25 cellular contexts compared by ENCODE assay signal in genomic region chr17:21302711-21303425, GRCh38. TPM values are rescaled to one million over a fixed set of nuclear protein-coding genes. Genes with fewer than 3 reads are reported as not detected.
DNase-seq lines count a peak whose midpoint lies in the region; ATAC-seq, FAIRE-seq and TF ChIP-seq lines count a peak whose summit lies in the region.
"Had no signal": no experiment of that assay in that cellular context is flagged by ENCODE, and none has a peak within 500 bp of the region (broad histone marks: within the 10 kb centered on the region; RNA-seq: fewer than 3 reads in every experiment).

No MANE protein-coding gene starts in this region.

- no peak for TF ChIP-seq RAD21 in HCT116 (IDR thresholded peaks at IDR 0.05; ENCODE audit: low read depth)

- H3K4me1 ChIP-seq in HCT116 (ENCODE audit: control insufficient read depth in 1 of 2, insufficient read depth in 2 of 2, low read length in 2 of 2) = no peaks in the 10 kb centered on the region
- no peaks in the 10 kb centered on the region for H3K4me1 ChIP-seq in pancreas
- H3K4me1 ChIP-seq: body of pancreas, Caco-2, testis had no signal

- peak overlapping the region in 1 of 7 donors; percentile 3 for H3K27ac Mint-ChIP-seq in CD14-positive monocyte
- no peak overlapping the region for H3K27ac Mint-ChIP-seq in endothelial cell (ENCODE audit: unreplicated experiment)
- H3K27ac Mint-ChIP-seq: GM23338, T-cell had no signal

- peaks cover 0 to 3% of the 10 kb centered on the region in 2 experiments; a peak in 1 of 4 replicates for H3K9me3 ChIP-seq in HCT116 (ENCODE audit: control insufficient read depth in 1 of 2, insufficient read depth in 1 of 2, low read depth in 1 of 2, low read length in 2 of 2)
- H3K9me3 ChIP-seq in pancreas = no peaks in the 10 kb centered on the region
- H3K9me3 ChIP-seq: body of pancreas, Caco-2, testis had no signal

- POLR2A ChIA-PET in HCT116 (lab: Charles Lee) = no interaction called here

- ATAC-seq in HCT116 = no peak
- no peak for ATAC-seq in pancreas
- ATAC-seq: activated naive CD4-positive, alpha-beta T cell treated with anti-CD3 and anti-CD28 coated beads, Interleukin-2, amount 50 U/mL, for 72 hours; body of pancreas; GM23338; T-cell had no signal

- H3K79me2 ChIP-seq in HCT116 (ENCODE audit: insufficient read depth, low read length) = peaks cover 20% of the 10 kb centered on the region

- CTCF ChIA-PET in HCT116 (lab: Charles Lee) = no interaction called here

- no peak overlapping the region for H2AFZ ChIP-seq in HCT116 (ENCODE audit: low read depth, low read length, poor library complexity, severe bottlenecking)
- H2AFZ ChIP-seq: GM23338 had no signal

- H3K4me3 Mint-ChIP-seq in CD14-positive monocyte (no peak overlapping the region), endothelial cell (ENCODE audit: unreplicated experiment) (peak overlapping the region; percentile 68)
- H3K4me3 Mint-ChIP-seq: GM23338, naive B cell, T-cell had no signal

- H3K9ac ChIP-seq in HCT116 (ENCODE audit: low read length) = no peak overlapping the region

- no peak for TF ChIP-seq POLR2A in HCT116 (IDR thresholded peaks at IDR 0.05; ENCODE audit: borderline replicate concordance, extremely low read depth, insufficient read depth, insufficient read length)

- DNase-seq in CD14-positive monocyte (ENCODE audit: low spot score) (peak; percentile 50), HCT116 (ENCODE audit: low read depth, low spot score) (no peak), endothelial cell (ENCODE audit: low spot score) (no peak), pancreas (peak in 4 of 6 donors; percentile 20 to 86 (median 48)), frontal cortex (ENCODE audit: low spot score in 2 of 2) (no peak), NCI-H146 (lab: John Stamatoyannopoulos, UW) (no peak)
- no peak for DNase-seq in stimulated activated CD4-positive, alpha-beta T cell treated with anti-CD3 and anti-CD28 coated beads, Interleukin-2, amount 100 ng/mL, for 24 hours
- DNase-seq: activated CD4-positive, alpha-beta T cell treated with anti-CD3 and anti-CD28 coated beads, Interleukin-2, amount 50 U/mL, for 48 hours; AML-193; Caco-2; hippocampal formation; Kasumi-1; mammary epithelial cell; naive B cell; NCI-H1048; NCI-H2081 treated with DMSO at 0.1 percent for 48 hours; NCI-H524; T-cell; testis had no signal

- H3K4me2 ChIP-seq in HCT116 (ENCODE audit: low read length) = no peak overlapping the region
- H3K4me2 ChIP-seq: GM23338 had no signal

- intact Hi-C loops in CD14-positive monocyte (cut with micrococcal nuclease) = no loop called here
- intact Hi-C loops in HCT116 (cut with micrococcal nuclease) = no loop called here
- intact Hi-C loops in pancreas (cut with DNase I) = no loop called here

- H3K36me3 Mint-ChIP-seq in CD14-positive monocyte (peaks cover 75 to 95% of the 10 kb centered on the region in 2 donors), endothelial cell (ENCODE audit: low read depth, unreplicated experiment) (peaks cover 41% of the 10 kb centered on the region)

- H3K27ac ChIP-seq in HCT116 (ENCODE audit: low read depth, low read length) (no peak overlapping the region), pancreas (no peak overlapping the region)
- H3K27ac ChIP-seq: body of pancreas, coronary artery, testis had no signal

- RAD21 ChIA-PET in HCT116 (lab: Charles Lee; ENCODE audit: low non-redundant PET in 1 of 2, low total read pairs in 2 of 2, uncharacterized antibody in 2 of 2, unreplicated experiment in 2 of 2) = no interaction called here

- H3K4me3 ChIP-seq in HCT116 (replicated peaks in 1 of 2; ENCODE audit: low read depth in 1 of 2, low read length in 2 of 2) (no peak overlapping the region), pancreas (no peak overlapping the region)
- H3K4me3 ChIP-seq: body of pancreas, coronary artery, GM23338, testis had no signal

- H3K36me3 ChIP-seq in HCT116 (ENCODE audit: control insufficient read depth in 1 of 2, insufficient read depth in 2 of 2, low read length in 2 of 2) (peaks cover 15 to 46% of the 10 kb centered on the region in 2 experiments), pancreas (peaks cover 6 to 37% (median 31%) of the 10 kb centered on the region in 3 donors)

- H3K9me3 Mint-ChIP-seq in CD14-positive monocyte (peaks cover 0 to 18% (median 6%) of the 10 kb centered on the region in 7 donors), endothelial cell (ENCODE audit: unreplicated experiment) (peaks cover 5% of the 10 kb centered on the region)
- H3K9me3 Mint-ChIP-seq: activated naive CD4-positive, alpha-beta T cell treated with anti-CD3 and anti-CD28 coated beads, Interleukin-2, amount 50 U/mL, for 72 hours had no signal

- H3K27me3 Mint-ChIP-seq in CD14-positive monocyte (ENCODE audit: low read depth in 3 of 3) = peaks cover 0 to 3% (median 2%) of the 10 kb centered on the region in 3 donors
- peaks cover 31% of the 10 kb centered on the region for H3K27me3 Mint-ChIP-seq in endothelial cell (ENCODE audit: unreplicated experiment)
- H3K27me3 Mint-ChIP-seq: naive B cell, T-cell had no signal

- TF ChIP-seq CTCF in CD14-positive monocyte (IDR thresholded peaks at IDR 0.05) (no peak), HCT116 (IDR thresholded peaks at IDR 0.05 in 2 of 3, conservative IDR thresholded peaks at IDR 0.05 in 1 of 3; ENCODE audit: borderline replicate concordance in 1 of 3, insufficient read depth in 1 of 3, low read depth in 2 of 3, low read length in 2 of 3) (no peak), endothelial cell (IDR thresholded peaks at IDR 0.05; ENCODE audit: unreplicated experiment) (no peak), pancreas (IDR thresholded peaks at IDR 0.05) (no peak)

- FAIRE-seq in pancreas (lab: Jason Lieb, UNC) (no peak), frontal cortex (lab: Jason Lieb, UNC) (no peak)
- FAIRE-seq: endometrium, keratinocyte had no signal

- 62 to 67% methylated on average over 21 of the region's 21 CpGs for WGBS in pancreas, 2 donors

- H3K27me3 ChIP-seq in HCT116 (ENCODE audit: insufficient read depth, low read length) (no peaks in the 10 kb centered on the region), pancreas (no peaks in the 10 kb centered on the region)
- H3K27me3 ChIP-seq: body of pancreas, testis had no signal

- no peaks in the 10 kb centered on the region for H3K9me2 ChIP-seq in HCT116 (ENCODE audit: insufficient read depth)

- TSS peak; percentile 7 for BruUV-seq in HCT116 (replicated peaks; lab: Mats Ljungman, UMichigan)

- H3K4me1 Mint-ChIP-seq in CD14-positive monocyte = peaks cover 5% of the 10 kb centered on the region
- no peaks in the 10 kb centered on the region for H3K4me1 Mint-ChIP-seq in endothelial cell (ENCODE audit: unreplicated experiment)
- H3K4me1 Mint-ChIP-seq: T-cell had no signal

- no peaks in the 10 kb centered on the region for H4K20me1 ChIP-seq in HCT116 (ENCODE audit: insufficient read depth)

TF ChIP-seq in HCT116, 20 proteins besides CTCF, POLR2A, EP300 and RAD21:
- TF ChIP-seq EGR1 (IDR thresholded peaks at IDR 0.05; ENCODE audit: low read depth) (no peak), JUND (IDR thresholded peaks at IDR 0.05) (no peak), REST (IDR thresholded peaks at IDR 0.05; ENCODE audit: low read depth) (no peak), ELF1 (IDR thresholded peaks at IDR 0.05; ENCODE audit: borderline replicate concordance, low read depth) (no peak), MAX (IDR thresholded peaks at IDR 0.05) (no peak), YY1 (IDR thresholded peaks at IDR 0.05; ENCODE audit: extremely low read depth, insufficient replicate concordance, low read depth, low read length) (no peak), SRF (IDR thresholded peaks at IDR 0.05; ENCODE audit: low read depth) (no peak), SP1 (IDR thresholded peaks at IDR 0.05; ENCODE audit: low read depth) (no peak), EZH2phosphoT487 (IDR thresholded peaks at IDR 0.05; ENCODE audit: borderline replicate concordance) (no peak), TCF7L2 (IDR thresholded peaks at IDR 0.05; ENCODE audit: borderline replicate concordance, extremely low read depth, insufficient read depth, insufficient read length) (no peak), CEBPB (IDR thresholded peaks at IDR 0.05; ENCODE audit: low read depth) (no peak)

RNA-seq across cellular contexts. Expression of gene MAP2K3, which starts 18.4 kb away (rescaled TPM):
- 100 to 1,000 TPM; 107 to 166 TPM for polyA plus RNA-seq in CD14-positive monocyte
- 96.7 TPM for total RNA-seq in HCT116 (2021; ENCODE audit: unreplicated experiment)
- polyA plus RNA-seq in HCT116 (2012) = 74.4 and 85.1 TPM in 2 replicates
- total RNA-seq in endothelial cell (ENCODE audit: unreplicated experiment) = 65.8 TPM
- total RNA-seq in pancreas = 10 to 100 TPM; 16.4 to 25.0 (median 19.9) TPM
- polyA plus RNA-seq in pancreas = 10 to 100 TPM; 21.9 to 40.9 TPM
- total RNA-seq in frontal cortex = 2.0 TPM

RNA-seq across cellular contexts. Expression of gene NATD1, which starts 49.7 kb away (rescaled TPM):
- polyA plus RNA-seq in CD14-positive monocyte = 1 to 10 TPM; 3.0 to 3.8 TPM
- 3.1 TPM for total RNA-seq in HCT116 (2021; ENCODE audit: unreplicated experiment)
- polyA plus RNA-seq in HCT116 (2012) = 2.2 and 2.7 TPM in 2 replicates
- 30.3 TPM for total RNA-seq in endothelial cell (ENCODE audit: unreplicated experiment)
- 1 to 10 TPM; 3.1 to 8.3 (median 5.3) TPM for total RNA-seq in pancreas
- 1 to 10 TPM; 2.3 TPM for polyA plus RNA-seq in pancreas
- total RNA-seq in frontal cortex = 1.6 TPM

Comparison
In these comparisons a context has a peak if more than half of its experiments do, and no peak if none do; other contexts are left out.
1. DNase-seq: peak in CD14-positive monocyte (single experiment) and pancreas (4 of 6); none in HCT116 (single experiment), endothelial cell (single experiment), frontal cortex (0 of 2), stimulated activated CD4-positive, alpha-beta T cell treated with anti-CD3 and anti-CD28 coated beads, Interleukin-2, amount 100 ng/mL, for 24 hours (0 of 2) and NCI-H146 (single experiment).